In the genomic region with DNA sequence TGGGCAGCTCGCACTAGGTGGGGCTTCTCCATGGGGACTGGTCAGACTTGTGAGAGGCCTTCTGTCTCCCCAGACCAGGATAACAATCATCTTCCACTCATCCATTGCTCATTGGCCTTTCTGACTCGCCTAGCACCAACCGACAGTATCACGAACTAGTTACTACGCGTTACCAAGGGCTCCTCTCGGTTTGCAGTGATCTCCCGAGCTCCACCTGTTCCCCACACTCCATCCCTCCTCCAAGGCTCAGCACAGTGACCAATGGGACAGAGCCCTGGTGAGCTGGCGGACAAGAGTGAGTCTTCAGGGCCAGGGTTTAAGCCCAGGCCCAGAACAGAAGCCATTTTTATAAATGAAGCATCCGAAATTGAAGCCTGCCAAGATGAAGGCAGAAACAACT, we compare ENCODE assay signal across 13 cellular contexts. TPM values are rescaled to one million over a fixed set of nuclear protein-coding genes. Genes with fewer than 3 reads are reported as not detected.
A peak's percentile ranks its signal among the peaks of the same experiment; 100 is the strongest.
DNase-seq lines count a peak whose midpoint lies in the region; ATAC-seq and TF ChIP-seq lines count a peak whose summit lies in the region.
"Had no signal": no experiment of that assay in that cellular context is flagged by ENCODE, and none has a peak within 500 bp of the region (broad histone marks: within the 10 kb centered on the region; RNA-seq: fewer than 3 reads in every experiment).

No MANE protein-coding gene starts in this region.

- intact Hi-C loops in CD14-positive monocyte (cut with micrococcal nuclease), result loop anchor here (5.0 kb wide), 1 partner anchor 41 kb away; a partner anchor contains a TSS
- intact Hi-C loops in left ventricle myocardium superior (cut with micrococcal nuclease), result no loop called here
- intact Hi-C loops in activated CD4-positive, alpha-beta memory T cell treated with anti-CD3 and anti-CD28 coated beads for 36 hours (cut with micrococcal nuclease), result no loop called here

- H3K36me3 Mint-ChIP-seq in CD14-positive monocyte, result peaks cover 0 to 5% of the 10 kb centered on the region in 2 donors
- no peaks in the 10 kb centered on the region for H3K36me3 Mint-ChIP-seq in activated CD4-positive, alpha-beta memory T cell treated with anti-CD3 and anti-CD28 coated beads for 36 hours
- no peaks in the 10 kb centered on the region for H3K36me3 Mint-ChIP-seq in naive thymus-derived CD8-positive, alpha-beta T cell

- no peaks in the 10 kb centered on the region for H3K9me3 Mint-ChIP-seq in CD14-positive monocyte
- H3K9me3 Mint-ChIP-seq in activated CD4-positive, alpha-beta memory T cell treated with anti-CD3 and anti-CD28 coated beads for 36 hours, result no peaks in the 10 kb centered on the region
- no peaks in the 10 kb centered on the region for H3K9me3 Mint-ChIP-seq in naive thymus-derived CD8-positive, alpha-beta T cell
- H3K9me3 Mint-ChIP-seq: T-helper 1 cell treated with Interleukin-12 subunit alpha and Interleukin-12 subunit beta and Interleukin-4 antibody, amounts not matched to agents 30 μg/mL and 1 μg/mL, for 36 hours had no signal

- peaks cover 49% of the 10 kb centered on the region for H3K4me1 Mint-ChIP-seq in CD14-positive monocyte
- peaks cover 16% of the 10 kb centered on the region for H3K4me1 Mint-ChIP-seq in activated CD4-positive, alpha-beta memory T cell treated with anti-CD3 and anti-CD28 coated beads for 36 hours (ENCODE audit: low read depth)
- peaks cover 10 to 30% (median 16%) of the 10 kb centered on the region in 4 donors for H3K4me1 Mint-ChIP-seq in naive thymus-derived CD8-positive, alpha-beta T cell

- TF ChIP-seq CTCF in CD14-positive monocyte (IDR thresholded peaks at IDR 0.05) (no peak), RWPE1 (conservative IDR thresholded peaks at IDR 0.05; ENCODE audit: low read depth) (no peak)

- H3K27ac Mint-ChIP-seq in CD14-positive monocyte, result peak overlapping the region in 5 of 7 donors; percentile 5 to 99 (median 96)
- H3K27ac Mint-ChIP-seq in activated CD4-positive, alpha-beta memory T cell treated with anti-CD3 and anti-CD28 coated beads for 36 hours, result no peak overlapping the region
- H3K27ac Mint-ChIP-seq in naive thymus-derived CD8-positive, alpha-beta T cell, result peak overlapping the region in 2 of 10 donors; percentile 53 to 78
- H3K27ac Mint-ChIP-seq: T-helper 1 cell treated with Interleukin-12 subunit alpha and Interleukin-12 subunit beta and Interleukin-4 antibody, amounts not matched to agents 30 μg/mL and 1 μg/mL, for 36 hours had no signal

- POLR2A ChIA-PET in RWPE1 (lab: Yijun Ruan, JAX; ENCODE audit: low non-redundant PET), result no interaction called here
- POLR2A ChIA-PET in activated CD4-positive, alpha-beta memory T cell treated with anti-CD3 and anti-CD28 coated beads for 36 hours (lab: Charles Lee), result no interaction called here
- POLR2A ChIA-PET in naive thymus-derived CD8-positive, alpha-beta T cell (lab: Charles Lee), result no interaction called here

- DNase-seq in CD14-positive monocyte (ENCODE audit: low spot score) (no peak), RWPE1 (ENCODE audit: low spot score) (no peak), left ventricle myocardium superior (no peak), NCI-H748 (lab: John Stamatoyannopoulos, UW; ENCODE audit: unreplicated experiment) (no peak), activated T-cell treated with anti-CD3 and anti-CD28 coated beads for 4 hours (no peak)
- DNase-seq in activated CD4-positive, alpha-beta memory T cell treated with anti-CD3 and anti-CD28 coated beads for 36 hours, result no peak
- DNase-seq in naive thymus-derived CD8-positive, alpha-beta T cell, result no peak
- DNase-seq: activated CD8-positive, alpha-beta memory T cell treated with anti-CD3 and anti-CD28 coated beads, Interleukin-2, amount 50 U/mL, for 48 hours; Calu3; erythroblast; NCI-H1105 treated with DMSO at 0.1 percent for 48 hours had no signal

- peaks cover 0 to 16% (median 6%) of the 10 kb centered on the region in 3 donors for H3K27me3 Mint-ChIP-seq in CD14-positive monocyte (ENCODE audit: low read depth in 3 of 3)
- H3K27me3 Mint-ChIP-seq in activated CD4-positive, alpha-beta memory T cell treated with anti-CD3 and anti-CD28 coated beads for 36 hours, result no peaks in the 10 kb centered on the region
- peaks cover 0 to 14% (median 6%) of the 10 kb centered on the region in 5 donors for H3K27me3 Mint-ChIP-seq in naive thymus-derived CD8-positive, alpha-beta T cell

- H3K4me3 ChIP-seq in skin epidermis, result no peak overlapping the region

- ATAC-seq in left ventricle myocardium superior, result peak; percentile 1
- ATAC-seq in naive thymus-derived CD8-positive, alpha-beta T cell, result no peak

- H3K27ac ChIP-seq in RWPE1 (peak overlapping the region; percentile 98), skin epidermis (peak overlapping the region in 14 of 21 experiments; percentile 9 to 82 (median 50))

- CTCF ChIA-PET in RWPE1 (lab: Yijun Ruan, JAX), result no interaction called here
- CTCF ChIA-PET in activated CD4-positive, alpha-beta memory T cell treated with anti-CD3 and anti-CD28 coated beads for 36 hours (lab: Charles Lee), result no interaction called here

- no peak overlapping the region for H3K4me3 Mint-ChIP-seq in CD14-positive monocyte
- H3K4me3 Mint-ChIP-seq in activated CD4-positive, alpha-beta memory T cell treated with anti-CD3 and anti-CD28 coated beads for 36 hours, result no peak overlapping the region
- H3K4me3 Mint-ChIP-seq in naive thymus-derived CD8-positive, alpha-beta T cell, result no peak overlapping the region
- H3K4me3 Mint-ChIP-seq: T-helper 1 cell treated with Interleukin-12 subunit alpha and Interleukin-12 subunit beta and Interleukin-4 antibody, amounts not matched to agents 30 μg/mL and 1 μg/mL, for 36 hours had no signal

RNA-seq across cellular contexts. Expression of a gene that starts 42.8 kb away (rescaled TPM):
- polyA plus RNA-seq in CD14-positive monocyte, result 1 to 10 TPM; 1.4 to 1.5 TPM
- total RNA-seq in left ventricle myocardium superior, result 13.8 TPM
- 10 to 100 TPM; 13.6 to 14.4 TPM for total RNA-seq in activated CD4-positive, alpha-beta memory T cell treated with anti-CD3 and anti-CD28 coated beads for 36 hours
- total RNA-seq in naive thymus-derived CD8-positive, alpha-beta T cell, result 10 to 100 TPM; 30.9 to 32.5 TPM
- polyA plus RNA-seq in naive thymus-derived CD8-positive, alpha-beta T cell, result 1 to 10 TPM; 2.3 to 4.9 (median 4.8) TPM

Comparison
In these comparisons a context has a peak if more than half of its experiments do, and no peak if none do; other contexts are left out.
1. intact Hi-C loops: an anchor here in CD14-positive monocyte (5.0 kb wide); none called in left ventricle myocardium superior and activated CD4-positive, alpha-beta memory T cell treated with anti-CD3 and anti-CD28 coated beads for 36 hours.